Comparison of ENCODE assay signal across 17 cellular contexts in the genomic region with DNA sequence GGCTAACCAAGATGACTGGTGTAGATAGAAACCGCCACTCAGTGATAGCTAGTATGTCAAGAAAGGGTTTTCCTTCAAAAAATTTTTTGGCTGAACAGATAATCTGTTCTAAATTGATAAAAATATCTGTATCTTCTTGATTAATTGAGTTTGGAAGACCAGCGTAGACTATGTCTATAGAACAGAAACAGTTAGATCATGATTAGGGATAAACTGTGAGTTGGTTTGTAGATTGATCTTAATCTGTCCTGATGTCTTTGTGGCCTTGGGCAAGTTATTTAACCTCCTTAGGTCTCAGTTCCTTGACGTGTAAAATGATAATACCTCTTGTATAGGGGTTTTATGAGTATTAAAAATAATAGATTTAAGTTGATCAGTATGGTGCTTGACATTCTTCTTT. TPM values are rescaled to one million over a fixed set of nuclear protein-coding genes. Genes with fewer than 3 reads are reported as not detected.
DNase-seq lines count a peak whose midpoint lies in the region; ATAC-seq, FAIRE-seq and TF ChIP-seq lines count a peak whose summit lies in the region.
"Had no signal": no experiment of that assay in that cellular context is flagged by ENCODE, and none has a peak within 500 bp of the region (broad histone marks: within the 10 kb centered on the region; RNA-seq: fewer than 3 reads in every experiment).

No MANE protein-coding gene starts in this region.

- no peak for TF ChIP-seq CTCF in Caco-2 (IDR thresholded peaks at IDR 0.05; ENCODE audit: insufficient read depth in 1 of 2, low read depth in 1 of 2, low read length in 1 of 2, severe bottlenecking in 1 of 2, unreplicated experiment in 1 of 2)
- no peak for TF ChIP-seq CTCF in spleen (IDR thresholded peaks at IDR 0.05 in 8 of 11, conservative IDR thresholded peaks at IDR 0.05 in 3 of 11)
- no peak for TF ChIP-seq CTCF in adrenal gland (IDR thresholded peaks at IDR 0.05)

- intact Hi-C loops in Caco-2 (cut with micrococcal nuclease; ENCODE audit: unreplicated experiment) (no loop called here), spleen (cut with DNase I; ENCODE audit: low total_unique reads) (no loop called here), adrenal gland (cut with DNase I) (no loop called here)

- no peaks in the 10 kb centered on the region for H3K27me3 Mint-ChIP-seq in Caco-2 (ENCODE audit: insufficient read depth, unreplicated experiment)
- H3K27me3 Mint-ChIP-seq in effector memory CD8-positive, alpha-beta T cell, result no peaks in the 10 kb centered on the region

- H3K27me3 ChIP-seq in Caco-2 (replicated peaks; ENCODE audit: control insufficient read depth, insufficient read depth, low read length) (no peaks in the 10 kb centered on the region), spleen (replicated peaks in 1 of 7) (no peaks in the 10 kb centered on the region), adrenal gland (no peaks in the 10 kb centered on the region)
- H3K27me3 ChIP-seq: pancreas, uterus had no signal

- TF ChIP-seq POLR2A in spleen (IDR thresholded peaks at IDR 0.05) (no peak), adrenal gland (IDR thresholded peaks at IDR 0.05) (no peak)

- no peak overlapping the region for H3K4me3 ChIP-seq in Caco-2 (ENCODE audit: low read depth, low read length)
- peak overlapping the region in 2 of 8 donors; percentile 7 to 79 for H3K4me3 ChIP-seq in spleen
- no peak overlapping the region for H3K4me3 ChIP-seq in adrenal gland
- H3K4me3 ChIP-seq: GM23248, uterus had no signal

- peaks cover 40% of the 10 kb centered on the region for H3K4me1 Mint-ChIP-seq in Caco-2 (ENCODE audit: low read depth, unreplicated experiment)
- H3K4me1 Mint-ChIP-seq in effector memory CD8-positive, alpha-beta T cell (ENCODE audit: low read depth in 2 of 2), result peaks cover 45 to 49% of the 10 kb centered on the region in 2 donors

- no peak for ATAC-seq in effector memory CD8-positive, alpha-beta T cell (replicated peaks)
- ATAC-seq: Right ventricle myocardium inferior had no signal

- H3K36me3 Mint-ChIP-seq in Caco-2 (ENCODE audit: insufficient read depth, unreplicated experiment), result peaks cover 91% of the 10 kb centered on the region
- H3K36me3 Mint-ChIP-seq in effector memory CD8-positive, alpha-beta T cell (ENCODE audit: insufficient read depth), result peaks cover 99% of the 10 kb centered on the region

- TSS peak; percentile 51 for BruUV-seq in Caco-2 (replicated peaks; lab: Mats Ljungman, UMichigan)

- WGBS in spleen, 5 donors, result 90 to 96% (median 93%) methylated on average over 3 of the region's 3 CpGs
- 86 to 94% (median 87%) methylated on average over 3 of the region's 3 CpGs for WGBS in adrenal gland, 4 donors

- H3K9me3 ChIP-seq in Caco-2 (no peaks in the 10 kb centered on the region), spleen (no peaks in the 10 kb centered on the region), adrenal gland (replicated peaks in 1 of 3) (no peaks in the 10 kb centered on the region)
- H3K9me3 ChIP-seq: pancreas, uterus had no signal

- POLR2A ChIA-PET in Caco-2 (lab: Charles Lee), result no interaction called here

- H3K36me3 ChIP-seq in Caco-2 (ENCODE audit: control insufficient read depth, insufficient read depth, low read length) (peaks cover 8% of the 10 kb centered on the region), spleen (peaks cover 11 to 73% (median 70%) of the 10 kb centered on the region in 6 donors), adrenal gland (replicated peaks in 1 of 2) (peaks cover 0 to 72% of the 10 kb centered on the region in 2 donors)
- H3K36me3 ChIP-seq: uterus had no signal

- no peak overlapping the region for H3K4me3 Mint-ChIP-seq in Caco-2 (ENCODE audit: unreplicated experiment)
- H3K4me3 Mint-ChIP-seq in effector memory CD8-positive, alpha-beta T cell, result no peak overlapping the region

- H3K27ac ChIP-seq in spleen (peak overlapping the region in 5 of 8 donors; percentile 28 to 100 (median 99)), adrenal gland (no peak overlapping the region)
- H3K27ac ChIP-seq: GM23248 had no signal

- no peak for DNase-seq in Caco-2
- no peak for DNase-seq in RCC 7860 (ENCODE audit: low spot score)
- no peak for DNase-seq in effector memory CD8-positive, alpha-beta T cell
- no peak for DNase-seq in spleen
- no peak for DNase-seq in adrenal gland
- no peak for DNase-seq in T-helper 9 cell
- DNase-seq in activated CD8-positive, alpha-beta memory T cell treated with anti-CD3 and anti-CD28 coated beads for 24 hours, result no peak
- DNase-seq: anterior cingulate cortex, dermis blood vessel endothelial cell, GDM1, GM23248, mesendoderm, NCI-H2107, pancreas, uterus had no signal

- no peaks in the 10 kb centered on the region for H3K9me3 Mint-ChIP-seq in Caco-2 (ENCODE audit: unreplicated experiment)
- H3K9me3 Mint-ChIP-seq in effector memory CD8-positive, alpha-beta T cell, result no peaks in the 10 kb centered on the region

- H3K4me1 ChIP-seq in Caco-2, result peaks cover 35% of the 10 kb centered on the region
- H3K4me1 ChIP-seq in spleen, result peaks cover 15 to 84% (median 56%) of the 10 kb centered on the region in 6 donors
- peaks cover 0 to 14% of the 10 kb centered on the region in 2 donors for H3K4me1 ChIP-seq in adrenal gland (replicated peaks in 1 of 2)

- CTCF ChIA-PET in Caco-2 (lab: Charles Lee), result interaction anchor here (1.0 kb wide), 1 partner anchor 371 kb away, joined by 9 read pairs; no protein-coding TSS in a partner anchor

- H3K27ac Mint-ChIP-seq in Caco-2 (ENCODE audit: unreplicated experiment), result no peak overlapping the region
- H3K27ac Mint-ChIP-seq in effector memory CD8-positive, alpha-beta T cell, result peak overlapping the region; percentile 39 to 99

- peak; percentile 4 for FAIRE-seq in RCC 7860 (lab: Jason Lieb, UNC)
- FAIRE-seq: GM18507 had no signal

RNA-seq across cellular contexts. Expression of a gene that starts 4.7 kb away (rescaled TPM):
- total RNA-seq in Caco-2 (2022) (20.2 and 24.5 TPM in 2 replicates), spleen (100 to 1,000 TPM in 3 of 7 donors, 10 to 100 TPM in 4; 59.4 to 220 (median 96.4) TPM), adrenal gland (10 to 100 TPM in 5 of 8 donors, 1 to 10 TPM in 3; 6.2 to 21.8 (median 16.4) TPM)
- polyA plus RNA-seq in spleen (10 to 100 TPM; 11.6 to 12.1 (median 11.7) TPM), adrenal gland (1 to 10 TPM; 3.1 to 8.0 (median 7.2) TPM)

Comparison
In these comparisons a context has a peak if more than half of its experiments do, and no peak if none do; other contexts are left out.
1. H3K27ac ChIP-seq: peak in spleen (5 of 8); none in adrenal gland (0 of 5).